In the genomic region with DNA sequence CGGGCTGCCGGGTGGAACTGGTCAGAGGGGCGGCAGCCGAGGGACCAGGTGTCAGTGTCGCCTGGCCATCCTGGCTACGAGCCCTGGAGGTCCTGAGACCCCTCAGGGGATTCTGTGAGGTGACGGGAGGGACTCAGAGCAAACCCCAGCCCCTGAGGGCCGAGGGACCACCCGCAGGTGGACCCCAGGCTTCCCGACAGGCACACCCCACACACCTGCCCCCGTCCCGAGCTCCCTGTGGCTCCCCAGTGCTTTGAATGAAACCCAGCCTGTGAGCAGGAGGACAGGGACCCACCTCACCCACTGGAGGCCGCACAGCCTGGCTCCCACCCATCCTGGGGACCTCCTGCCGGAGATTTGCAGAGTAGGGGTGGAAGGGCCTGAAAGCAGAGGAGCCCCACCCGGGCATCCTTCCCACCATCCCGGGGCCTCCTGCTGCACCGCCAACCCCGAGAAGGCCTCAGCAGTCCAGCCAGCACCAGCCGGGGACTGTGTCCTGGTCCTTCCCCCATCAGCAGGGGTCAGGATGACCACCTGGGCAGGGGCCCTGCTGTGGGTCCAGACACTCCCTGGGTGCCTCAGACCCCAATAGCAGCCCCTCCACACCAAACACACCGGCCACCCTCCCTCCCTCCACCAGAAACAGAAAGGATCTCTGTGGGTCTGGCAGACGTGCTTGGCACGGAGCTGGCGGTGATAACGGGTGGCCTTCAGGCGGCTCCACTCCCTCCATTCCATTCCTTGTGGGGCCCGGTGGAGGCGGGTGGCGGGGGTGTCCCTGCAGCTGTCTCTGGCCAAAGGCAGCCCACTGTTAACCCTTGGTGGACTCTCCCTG, we compare ENCODE assay signal across 23 cellular contexts. TPM values are rescaled to one million over a fixed set of nuclear protein-coding genes. Genes with fewer than 3 reads are reported as not detected.
A peak's percentile ranks its signal among the peaks of the same experiment; 100 is the strongest.
DNase-seq lines count a peak whose midpoint lies in the region; ATAC-seq and TF ChIP-seq lines count a peak whose summit lies in the region.
"Had no signal": no experiment of that assay in that cellular context is flagged by ENCODE, and none has a peak within 500 bp of the region (broad histone marks: within the 10 kb centered on the region; RNA-seq: fewer than 3 reads in every experiment).

No MANE protein-coding gene starts in this region.

- H3K4me3 ChIP-seq in heart right ventricle (no peak overlapping the region), SJCRH30 (peak overlapping the region; percentile 16; the same call in 1 of the 2 replicates), right cardiac atrium (ENCODE audit: low read length) (no peak overlapping the region)
- H3K4me3 ChIP-seq: A549, PC-9 had no signal

- H3K36me3 ChIP-seq in heart right ventricle = no peaks in the 10 kb centered on the region
- H3K36me3 ChIP-seq in SJCRH30 = no peaks in the 10 kb centered on the region

- H3K27ac ChIP-seq in heart right ventricle (no peak overlapping the region), SJCRH30 (no peak overlapping the region), right cardiac atrium (ENCODE audit: low read length) (no peak overlapping the region)
- H3K27ac ChIP-seq: A549, PC-9, RWPE1 had no signal

- WGBS in heart right ventricle, 2 donors = 49 to 52% methylated on average over 28 of the region's 28 CpGs
- WGBS in right cardiac atrium = 46% methylated on average over 28 of the region's 28 CpGs

- H3K9me3 ChIP-seq in heart right ventricle (no peaks in the 10 kb centered on the region), SJCRH30 (replicated peaks) (no peaks in the 10 kb centered on the region), right cardiac atrium (ENCODE audit: control insufficient read depth, low read length) (no peaks in the 10 kb centered on the region)
- H3K9me3 ChIP-seq: A549 had no signal

- DNase-seq in heart right ventricle (no peak), Right ventricle myocardium inferior (ENCODE audit: missing footprints) (no peak), SJCRH30 (peak; percentile 49), right cardiac atrium (no peak), NCI-H1436 (lab: John Stamatoyannopoulos, UW) (no peak)
- no peak for DNase-seq in activated CD4-positive, alpha-beta T cell treated with anti-CD3 and anti-CD28 coated beads, Interleukin-2, amount 10 ng/mL, durations not matched to agents 24 days and 14 days
- no peak for DNase-seq in activated CD4-positive, CD25-positive, alpha-beta regulatory T cell (lab: John Stamatoyannopoulos, UW)
- DNase-seq: DMS53, GDM1, Kasumi-1, NCI-H1092, NCI-H146, NCI-H2029, NCI-H226, NCI-H510A treated with DMSO at 0.1 percent for 48 hours, NCI-H748 treated with DMSO at 0.1 percent for 48 hours, PC-9 had no signal

- H3K27ac Mint-ChIP-seq in stimulated activated memory B cell treated with anti-CD40 and anti-IgM and Interleukin-4, amounts not matched to agents 10 μg/mL and 1 μg/mL and 100 μg/mL, for 72 hours = no peak overlapping the region
- H3K27ac Mint-ChIP-seq in activated CD4-positive, alpha-beta T cell treated with anti-CD3 and anti-CD28 coated beads, Interleukin-2, amount 10 ng/mL, durations not matched to agents 24 days and 14 days = no peak overlapping the region
- H3K27ac Mint-ChIP-seq: B cell had no signal

- H3K36me3 Mint-ChIP-seq in stimulated activated memory B cell treated with anti-CD40 and anti-IgM and Interleukin-4, amounts not matched to agents 10 μg/mL and 1 μg/mL and 100 μg/mL, for 72 hours = no peaks in the 10 kb centered on the region
- H3K36me3 Mint-ChIP-seq in activated CD4-positive, alpha-beta T cell treated with anti-CD3 and anti-CD28 coated beads, Interleukin-2, amount 10 ng/mL, durations not matched to agents 24 days and 14 days (ENCODE audit: low read depth) = no peaks in the 10 kb centered on the region
- H3K36me3 Mint-ChIP-seq: CD14-positive monocyte had no signal

- H3K27me3 Mint-ChIP-seq in stimulated activated memory B cell treated with anti-CD40 and anti-IgM and Interleukin-4, amounts not matched to agents 10 μg/mL and 1 μg/mL and 100 μg/mL, for 72 hours = peaks cover 38% of the 10 kb centered on the region
- H3K27me3 Mint-ChIP-seq in activated CD4-positive, alpha-beta T cell treated with anti-CD3 and anti-CD28 coated beads, Interleukin-2, amount 10 ng/mL, durations not matched to agents 24 days and 14 days = peaks cover 5% of the 10 kb centered on the region

- H3K9me3 Mint-ChIP-seq in stimulated activated memory B cell treated with anti-CD40 and anti-IgM and Interleukin-4, amounts not matched to agents 10 μg/mL and 1 μg/mL and 100 μg/mL, for 72 hours = no peaks in the 10 kb centered on the region
- no peaks in the 10 kb centered on the region for H3K9me3 Mint-ChIP-seq in activated CD4-positive, alpha-beta T cell treated with anti-CD3 and anti-CD28 coated beads, Interleukin-2, amount 10 ng/mL, durations not matched to agents 24 days and 14 days
- H3K9me3 Mint-ChIP-seq: CD14-positive monocyte had no signal

- intact Hi-C loops in heart right ventricle (cut with DNase I) = no loop called here
- intact Hi-C loops in Right ventricle myocardium inferior (cut with DNase I) = no loop called here
- intact Hi-C loops in right cardiac atrium (cut with DNase I) = no loop called here
- intact Hi-C loops in activated CD4-positive, alpha-beta T cell treated with anti-CD3 and anti-CD28 coated beads, Interleukin-2, amount 10 ng/mL, durations not matched to agents 24 days and 14 days (cut with micrococcal nuclease) = no loop called here

- H3K4me1 ChIP-seq in heart right ventricle (peaks cover 0 to 8% (median 0%) of the 10 kb centered on the region in 9 donors), SJCRH30 (peaks cover 8% of the 10 kb centered on the region; the same call in 1 of the 2 replicates), right cardiac atrium (ENCODE audit: control insufficient read depth, insufficient read depth, low read length) (no peaks in the 10 kb centered on the region)
- H3K4me1 ChIP-seq: A549 had no signal

- H3K27me3 ChIP-seq in heart right ventricle = peaks cover 8 to 59% (median 32%) of the 10 kb centered on the region in 7 donors
- H3K27me3 ChIP-seq in SJCRH30 = no peaks in the 10 kb centered on the region
- H3K27me3 ChIP-seq in right cardiac atrium (ENCODE audit: control insufficient read depth, insufficient read depth) = no peaks in the 10 kb centered on the region

- ATAC-seq in heart right ventricle (peak in 7 of 8 donors; percentile 30 to 57 (median 46)), Right ventricle myocardium inferior (no peak), right cardiac atrium (peak; percentile 11 to 27)
- peak; percentile 17 for ATAC-seq in stimulated activated memory B cell treated with anti-CD40 and anti-IgM and Interleukin-4, amounts not matched to agents 10 μg/mL and 1 μg/mL and 100 μg/mL, for 72 hours

- H3K4me3 Mint-ChIP-seq in stimulated activated memory B cell treated with anti-CD40 and anti-IgM and Interleukin-4, amounts not matched to agents 10 μg/mL and 1 μg/mL and 100 μg/mL, for 72 hours = no peak overlapping the region
- no peak overlapping the region for H3K4me3 Mint-ChIP-seq in activated CD4-positive, alpha-beta T cell treated with anti-CD3 and anti-CD28 coated beads, Interleukin-2, amount 10 ng/mL, durations not matched to agents 24 days and 14 days
- H3K4me3 Mint-ChIP-seq: B cell, CD14-positive monocyte had no signal

- peaks cover 6% of the 10 kb centered on the region for H3K4me1 Mint-ChIP-seq in stimulated activated memory B cell treated with anti-CD40 and anti-IgM and Interleukin-4, amounts not matched to agents 10 μg/mL and 1 μg/mL and 100 μg/mL, for 72 hours
- H3K4me1 Mint-ChIP-seq in activated CD4-positive, alpha-beta T cell treated with anti-CD3 and anti-CD28 coated beads, Interleukin-2, amount 10 ng/mL, durations not matched to agents 24 days and 14 days = no peaks in the 10 kb centered on the region

- TF ChIP-seq CTCF in heart right ventricle (IDR thresholded peaks at IDR 0.05) = no peak

RNA-seq across cellular contexts. Expression of a gene that starts 13.9 kb away (rescaled TPM):
- 1 to 10 TPM in 1 of 10 donors, under 1 TPM in 8, not detected in 1; 0.19 to 1.5 (median 0.42) TPM for total RNA-seq in heart right ventricle
- polyA plus RNA-seq in heart right ventricle = 1 to 10 TPM in 1 of 2 donors, under 1 TPM in 1; 0.83 to 1.3 TPM
- total RNA-seq in Right ventricle myocardium inferior = 0.54 TPM
- 0.10 and 0.26 TPM in 2 replicates for total RNA-seq in SJCRH30 (2014; rRNA removed; shearing (Covaris generic))
- under 1 TPM; 0.45 to 0.89 (median 0.68) TPM for total RNA-seq in right cardiac atrium
- 0.48 TPM for polyA plus RNA-seq in right cardiac atrium
- not detected in 2 replicates for total RNA-seq in activated CD4-positive, alpha-beta T cell treated with anti-CD3 and anti-CD28 coated beads, Interleukin-2, amount 10 ng/mL, durations not matched to agents 24 days and 14 days
- total RNA-seq: B cell, MCF 10A, PC-9 had no signal
- polyA plus RNA-seq: A549 had no signal

RNA-seq across cellular contexts. Expression of a gene that starts 21.6 kb away (rescaled TPM):
- not detected for total RNA-seq in heart right ventricle
- polyA plus RNA-seq in heart right ventricle = not detected
- total RNA-seq in Right ventricle myocardium inferior = not detected
- total RNA-seq in SJCRH30 (2014; rRNA removed; shearing (Covaris generic)) = not detected in 2 replicates
- total RNA-seq in right cardiac atrium = not detected
- not detected for polyA plus RNA-seq in right cardiac atrium
- 0.17 and 0.19 TPM in 2 replicates for total RNA-seq in activated CD4-positive, alpha-beta T cell treated with anti-CD3 and anti-CD28 coated beads, Interleukin-2, amount 10 ng/mL, durations not matched to agents 24 days and 14 days
- total RNA-seq: MCF 10A, PC-9 had no signal
- polyA plus RNA-seq: A549 had no signal

RNA-seq across cellular contexts. Expression of a gene that starts 25.1 kb away (rescaled TPM):
- total RNA-seq in heart right ventricle (1 to 10 TPM; 1.1 to 6.5 (median 1.7) TPM), Right ventricle myocardium inferior (2.0 TPM), right cardiac atrium (1 to 10 TPM; 1.4 to 2.1 (median 1.5) TPM)
- polyA plus RNA-seq in heart right ventricle (1 to 10 TPM in 1 of 2 donors, under 1 TPM in 1; 0.88 to 1.4 TPM), right cardiac atrium (0.50 TPM)
- 0.56 and 0.67 TPM in 2 replicates for total RNA-seq in SJCRH30 (2014; rRNA removed; shearing (Covaris generic))
- 143 and 165 TPM in 2 replicates for total RNA-seq in activated CD4-positive, alpha-beta T cell treated with anti-CD3 and anti-CD28 coated beads, Interleukin-2, amount 10 ng/mL, durations not matched to agents 24 days and 14 days

RNA-seq across cellular contexts. Expression of a gene that starts 57.1 kb away (rescaled TPM):
- total RNA-seq in heart right ventricle (10 to 100 TPM; 31.5 to 48.3 (median 36.9) TPM), Right ventricle myocardium inferior (44.7 TPM), right cardiac atrium (10 to 100 TPM; 34.9 to 45.9 (median 37.4) TPM)
- polyA plus RNA-seq in heart right ventricle (10 to 100 TPM; 37.5 to 77.6 TPM), right cardiac atrium (23.0 TPM)
- 23.3 and 24.4 TPM in 2 replicates for total RNA-seq in SJCRH30 (2014; rRNA removed; shearing (Covaris generic))
- 65.3 and 70.6 TPM in 2 replicates for total RNA-seq in activated CD4-positive, alpha-beta T cell treated with anti-CD3 and anti-CD28 coated beads, Interleukin-2, amount 10 ng/mL, durations not matched to agents 24 days and 14 days

RNA-seq across cellular contexts. Expression of a gene that starts 57.1 kb away (rescaled TPM):
- total RNA-seq in heart right ventricle = 10 to 100 TPM; 30.6 to 54.6 (median 43.5) TPM
- 100 to 1,000 TPM in 1 of 2 donors, 10 to 100 TPM in 1; 38.7 to 129 TPM for polyA plus RNA-seq in heart right ventricle
- 39.4 TPM for total RNA-seq in Right ventricle myocardium inferior
- 23.9 and 28.5 TPM in 2 replicates for total RNA-seq in SJCRH30 (2014; rRNA removed; shearing (Covaris generic))
- 10 to 100 TPM; 40.2 to 51.8 (median 49.2) TPM for total RNA-seq in right cardiac atrium
- 60.8 TPM for polyA plus RNA-seq in right cardiac atrium
- 83.8 and 87.2 TPM in 2 replicates for total RNA-seq in activated CD4-positive, alpha-beta T cell treated with anti-CD3 and anti-CD28 coated beads, Interleukin-2, amount 10 ng/mL, durations not matched to agents 24 days and 14 days

Comparison
In these comparisons a context has a peak if more than half of its experiments do, and no peak if none do; other contexts are left out.
1. DNase-seq: peak in SJCRH30 (2 of 2); none in heart right ventricle (0 of 2), Right ventricle myocardium inferior (single experiment), right cardiac atrium (0 of 3), activated CD4-positive, alpha-beta T cell treated with anti-CD3 and anti-CD28 coated beads, Interleukin-2, amount 10 ng/mL, durations not matched to agents 24 days and 14 days (single experiment), NCI-H1436 (single experiment) and activated CD4-positive, CD25-positive, alpha-beta regulatory T cell (0 of 4).
2. RNA of a gene that starts 25.1 kb away (total RNA-seq): 143 to 165 TPM in activated CD4-positive, alpha-beta T cell treated with anti-CD3 and anti-CD28 coated beads, Interleukin-2, amount 10 ng/mL, durations not matched to agents 24 days and 14 days; 2.0 TPM in Right ventricle myocardium inferior (single experiment), 1.1 to 6.5 TPM in heart right ventricle, 1.4 to 2.1 TPM in right cardiac atrium and 0.56 to 0.67 TPM in SJCRH30; every median in the first group is over 10 times any median in the second.